Comparison of ENCODE assay signal across 2 cellular contexts in the genomic region with DNA sequence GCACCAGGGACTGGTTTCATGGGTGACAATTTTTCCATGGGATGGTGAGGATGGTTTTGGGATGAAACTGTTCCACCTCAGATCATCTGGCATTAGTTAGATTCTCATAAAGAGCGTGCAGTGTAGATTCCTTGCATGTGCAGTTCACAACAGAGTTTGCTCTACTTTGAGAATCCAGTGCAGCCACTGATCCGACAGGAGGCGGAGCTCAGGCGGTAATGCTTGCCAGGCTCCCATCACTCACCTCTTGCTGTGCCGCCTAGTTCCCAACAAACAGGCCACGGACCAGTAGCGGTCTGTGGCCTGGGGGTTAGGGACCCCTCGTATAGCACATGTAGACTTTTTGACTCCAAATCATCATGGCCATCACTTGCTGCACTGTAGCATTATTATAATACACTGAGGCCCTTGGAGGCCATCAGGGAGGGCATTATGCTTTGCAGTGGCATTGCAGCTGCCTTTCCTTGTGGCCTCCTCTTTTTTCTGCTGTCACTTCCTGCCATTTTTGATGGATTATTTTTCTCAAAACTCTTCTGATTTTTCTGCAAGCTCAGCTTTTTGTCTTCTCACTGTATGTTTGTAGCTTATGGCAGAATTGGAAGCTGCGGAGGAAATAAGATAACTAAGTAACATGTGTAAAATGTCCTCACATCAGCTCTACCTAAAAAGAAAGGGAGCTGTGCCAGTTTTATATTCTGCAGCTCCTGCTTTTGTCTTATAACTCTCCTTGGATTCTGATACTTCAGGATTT.
A peak's percentile ranks its signal among the peaks of the same experiment; 100 is the strongest.
TF ChIP-seq lines count a peak whose summit lies in the region.

No MANE protein-coding gene starts in this region.

TF ChIP-seq in H1, 55 proteins besides CTCF, POLR2A, EP300 and RAD21:
- TF ChIP-seq MAFK (IDR thresholded peaks at IDR 0.05; ENCODE audit: low read depth, low read length): peak; percentile 49; the same call in 1 of the 2 replicates
- no peak for TF ChIP-seq ASH2L (IDR thresholded peaks at IDR 0.05; ENCODE audit: low read length)

TF ChIP-seq in neural cell, 6 proteins besides CTCF, POLR2A, EP300 and RAD21:
- TF ChIP-seq SMC3 (conservative IDR thresholded peaks at IDR 0.05; ENCODE audit: poor library complexity) (no peak), MXI1 (conservative IDR thresholded peaks at IDR 0.05; ENCODE audit: poor library complexity, severe bottlenecking) (no peak), EZH2 (IDR thresholded peaks at IDR 0.05; ENCODE audit: borderline replicate concordance, insufficient read depth, low read length, poor library complexity, severe bottlenecking) (no peak), TAF1 (IDR thresholded peaks at IDR 0.05; ENCODE audit: low read depth) (no peak), POLR2AphosphoS5 (IDR thresholded peaks at IDR 0.05) (no peak)
- TF ChIP-seq, protein P1, sequence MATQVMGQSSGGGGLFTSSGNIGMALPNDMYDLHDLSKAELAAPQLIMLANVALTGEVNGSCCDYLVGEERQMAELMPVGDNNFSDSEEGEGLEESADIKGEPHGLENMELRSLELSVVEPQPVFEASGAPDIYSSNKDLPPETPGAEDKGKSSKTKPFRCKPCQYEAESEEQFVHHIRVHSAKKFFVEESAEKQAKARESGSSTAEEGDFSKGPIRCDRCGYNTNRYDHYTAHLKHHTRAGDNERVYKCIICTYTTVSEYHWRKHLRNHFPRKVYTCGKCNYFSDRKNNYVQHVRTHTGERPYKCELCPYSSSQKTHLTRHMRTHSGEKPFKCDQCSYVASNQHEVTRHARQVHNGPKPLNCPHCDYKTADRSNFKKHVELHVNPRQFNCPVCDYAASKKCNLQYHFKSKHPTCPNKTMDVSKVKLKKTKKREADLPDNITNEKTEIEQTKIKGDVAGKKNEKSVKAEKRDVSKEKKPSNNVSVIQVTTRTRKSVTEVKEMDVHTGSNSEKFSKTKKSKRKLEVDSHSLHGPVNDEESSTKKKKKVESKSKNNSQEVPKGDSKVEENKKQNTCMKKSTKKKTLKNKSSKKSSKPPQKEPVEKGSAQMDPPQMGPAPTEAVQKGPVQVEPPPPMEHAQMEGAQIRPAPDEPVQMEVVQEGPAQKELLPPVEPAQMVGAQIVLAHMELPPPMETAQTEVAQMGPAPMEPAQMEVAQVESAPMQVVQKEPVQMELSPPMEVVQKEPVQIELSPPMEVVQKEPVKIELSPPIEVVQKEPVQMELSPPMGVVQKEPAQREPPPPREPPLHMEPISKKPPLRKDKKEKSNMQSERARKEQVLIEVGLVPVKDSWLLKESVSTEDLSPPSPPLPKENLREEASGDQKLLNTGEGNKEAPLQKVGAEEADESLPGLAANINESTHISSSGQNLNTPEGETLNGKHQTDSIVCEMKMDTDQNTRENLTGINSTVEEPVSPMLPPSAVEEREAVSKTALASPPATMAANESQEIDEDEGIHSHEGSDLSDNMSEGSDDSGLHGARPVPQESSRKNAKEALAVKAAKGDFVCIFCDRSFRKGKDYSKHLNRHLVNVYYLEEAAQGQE (IDR thresholded peaks at IDR 0.05; ENCODE audit: borderline replicate concordance): no peak
